Comparison of ENCODE assay signal across 8 cellular contexts in the genomic region with DNA sequence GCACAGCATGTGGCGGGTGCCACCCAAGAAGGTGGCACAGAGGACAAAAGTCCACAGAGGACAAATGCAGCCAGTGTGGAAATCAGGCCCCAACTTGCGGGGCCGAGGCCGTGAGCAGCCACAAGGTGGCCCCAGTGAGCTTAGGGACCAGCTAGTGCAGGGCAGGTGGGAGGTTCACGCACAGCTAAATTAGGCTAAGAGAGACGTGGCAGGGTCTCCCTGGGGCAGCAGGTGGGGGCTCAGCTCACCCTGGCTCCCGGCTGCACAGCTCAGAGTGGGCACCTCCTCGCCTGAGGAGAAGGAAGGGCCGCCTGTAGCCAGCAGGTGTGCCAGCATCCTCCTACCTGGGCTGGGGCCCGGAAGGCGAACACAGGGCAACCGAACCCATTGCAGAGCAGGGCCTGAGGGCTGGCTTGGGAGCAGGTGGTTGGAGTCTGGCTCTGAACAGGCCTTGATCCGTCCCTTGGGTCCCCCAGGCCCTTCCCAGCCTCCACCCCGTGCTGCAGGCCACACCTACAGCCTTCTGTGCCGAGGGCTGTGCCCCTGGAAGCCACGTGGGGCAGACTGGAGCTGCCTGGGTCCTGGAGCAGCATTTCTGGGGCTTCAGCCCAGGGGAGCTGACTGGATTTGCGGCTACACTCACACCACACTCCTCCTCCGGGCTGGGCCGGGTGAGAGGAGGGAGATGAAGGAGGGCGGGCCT. TPM values are rescaled to one million over a fixed set of nuclear protein-coding genes. Genes with fewer than 3 reads are reported as not detected.
DNase-seq lines count a peak whose midpoint lies in the region; ATAC-seq and TF ChIP-seq lines count a peak whose summit lies in the region.

No MANE protein-coding gene starts in this region.

- H3K4me1 Mint-ChIP-seq in activated CD4-positive, alpha-beta T cell treated with anti-CD3 and anti-CD28 coated beads for 36 hours, result peaks cover 9% of the 10 kb centered on the region

- peak overlapping the region; percentile 51 for H3K27ac Mint-ChIP-seq in activated CD4-positive, alpha-beta T cell treated with anti-CD3 and anti-CD28 coated beads for 36 hours

- CTCF ChIA-PET in activated CD4-positive, alpha-beta T cell treated with anti-CD3 and anti-CD28 coated beads for 36 hours (lab: Charles Lee), result interaction anchor here (0.6 to 2.8 kb wide), 44 partner anchors 8 to 457 kb away, joined by 3 to 19 read pairs (median 4); partner anchors contain the start of genes CDPF1 and TBC1D22A

- H3K4me3 ChIP-seq in choroid plexus epithelial cell (ENCODE audit: low read depth, low read length), result no peak overlapping the region

- POLR2A ChIA-PET in activated CD4-positive, alpha-beta T cell treated with anti-CD3 and anti-CD28 coated beads for 36 hours (lab: Charles Lee), result interaction anchor here (0.5 to 1.0 kb wide), 3 partner anchors 35 to 167 kb away, joined by 4 to 6 read pairs (median 5); no protein-coding TSS in a partner anchor

- ATAC-seq in GM19463 (IDR thresholded peaks at IDR 0.05; ENCODE audit: unreplicated experiment), result peak; percentile 65
- ATAC-seq in activated CD4-positive, alpha-beta T cell treated with anti-CD3 and anti-CD28 coated beads for 36 hours, result peak; percentile 87

- no peaks in the 10 kb centered on the region for H3K27me3 Mint-ChIP-seq in activated CD4-positive, alpha-beta T cell treated with anti-CD3 and anti-CD28 coated beads for 36 hours

- DNase-seq in AG08396 (ENCODE audit: low spot score) (peak; percentile 73), NCI-H460 (ENCODE audit: extremely low read depth, low read depth) (peak; percentile 54), choroid plexus epithelial cell (ENCODE audit: low read depth) (peak; percentile 67), lung microvascular endothelial cell (ENCODE audit: low read depth in 2 of 2) (peak; percentile 63 to 83), cerebellar nuclear complex (lab: John Stamatoyannopoulos, UW) (no peak)
- DNase-seq in activated CD4-positive, alpha-beta T cell treated with anti-CD3 and anti-CD28 coated beads for 36 hours, result peak; percentile 90
- DNase-seq in stimulated activated CD8-positive, alpha-beta memory T cell treated with anti-CD3 and anti-CD28 coated beads, Interleukin-15, amount 100 ng/mL, for 24 hours (ENCODE audit: low read depth), result peak; percentile 61

- intact Hi-C loops in activated CD4-positive, alpha-beta T cell treated with anti-CD3 and anti-CD28 coated beads for 36 hours (cut with DNase I, micrococcal nuclease), result loop anchor here (1.0 to 5.0 kb wide), 7 partner anchors 41 to 240 kb away; partner anchors contain the start of gene CERK (in 2 of the 2)

- H3K36me3 Mint-ChIP-seq in activated CD4-positive, alpha-beta T cell treated with anti-CD3 and anti-CD28 coated beads for 36 hours (ENCODE audit: low read depth), result no peaks in the 10 kb centered on the region

- peak overlapping the region; percentile 33 for H3K4me3 Mint-ChIP-seq in activated CD4-positive, alpha-beta T cell treated with anti-CD3 and anti-CD28 coated beads for 36 hours

- TF ChIP-seq CTCF in choroid plexus epithelial cell (conservative IDR thresholded peaks at IDR 0.05; ENCODE audit: low read depth, low read length), result peak; percentile 89

- H3K9me3 Mint-ChIP-seq in activated CD4-positive, alpha-beta T cell treated with anti-CD3 and anti-CD28 coated beads for 36 hours (ENCODE audit: low read depth), result no peaks in the 10 kb centered on the region

RNA-seq across cellular contexts. Expression of gene CELSR1, which starts 26.1 kb away (rescaled TPM):
- 7.0 and 8.7 TPM in 2 replicates for total RNA-seq in NCI-H460 (2014; rRNA removed; shearing (Covaris generic))
- polyA plus RNA-seq in NCI-H460 (2014; cell fraction: nucleus; rRNA removed), result 6.7 and 11.9 TPM in 2 replicates
- total RNA-seq in activated CD4-positive, alpha-beta T cell treated with anti-CD3 and anti-CD28 coated beads for 36 hours, result under 1 TPM; 0.43 to 0.46 TPM
- 15.7 and 43.1 TPM in 2 replicates for total RNA-seq in lung microvascular endothelial cell

RNA-seq across cellular contexts. Expression of gene GRAMD4, which starts 56.7 kb away (rescaled TPM):
- total RNA-seq in NCI-H460 (2014; rRNA removed; shearing (Covaris generic)), result 4.5 and 4.8 TPM in 2 replicates
- 11.8 and 13.8 TPM in 2 replicates for polyA plus RNA-seq in NCI-H460 (2014; cell fraction: nucleus; rRNA removed)
- 10 to 100 TPM; 25.7 to 40.7 TPM for total RNA-seq in activated CD4-positive, alpha-beta T cell treated with anti-CD3 and anti-CD28 coated beads for 36 hours
- 26.4 and 50.6 TPM in 2 replicates for total RNA-seq in lung microvascular endothelial cell

Comparison
In these comparisons a context has a peak if more than half of its experiments do, and no peak if none do; other contexts are left out.
1. DNase-seq: peak in AG08396 (single experiment), NCI-H460 (single experiment), activated CD4-positive, alpha-beta T cell treated with anti-CD3 and anti-CD28 coated beads for 36 hours (single experiment), choroid plexus epithelial cell (single experiment), lung microvascular endothelial cell (2 of 2) and stimulated activated CD8-positive, alpha-beta memory T cell treated with anti-CD3 and anti-CD28 coated beads, Interleukin-15, amount 100 ng/mL, for 24 hours (single experiment); none in cerebellar nuclear complex (0 of 2).